ENCODE assay signal across 8 cellular contexts in genomic region chr10:97210576-97210975, GRCh38. TPM values are rescaled to one million over a fixed set of nuclear protein-coding genes. Genes with fewer than 3 reads are reported as not detected.
DNase-seq lines count a peak whose midpoint lies in the region; ATAC-seq and TF ChIP-seq lines count a peak whose summit lies in the region.

No MANE protein-coding gene starts in this region.

- H3K4me1 ChIP-seq in DND-41 (ENCODE audit: insufficient read depth, low read length) = no peaks in the 10 kb centered on the region

- H3K4me3 ChIP-seq in DND-41 (ENCODE audit: low read depth in 1 of 2, low read length in 2 of 2) = no peak overlapping the region

- H3K79me2 ChIP-seq in DND-41 (ENCODE audit: insufficient read depth, low read length) = no peaks in the 10 kb centered on the region

- H3K27ac ChIP-seq in DND-41 (ENCODE audit: low read length) = no peak overlapping the region

- no peak overlapping the region for H3K9ac ChIP-seq in DND-41 (ENCODE audit: low read depth, low read length)

- no peaks in the 10 kb centered on the region for H3K9me3 ChIP-seq in DND-41 (ENCODE audit: insufficient read depth, low read length, severe bottlenecking)

- ATAC-seq in DND-41 (ENCODE audit: insufficient read depth, low read depth) (peak; percentile 74), HG02623 (IDR thresholded peaks at IDR 0.05; ENCODE audit: unreplicated experiment) (no peak), HG03342 (IDR thresholded peaks at IDR 0.05; ENCODE audit: unreplicated experiment) (no peak)

- TF ChIP-seq CTCF in DND-41 (IDR thresholded peaks at IDR 0.05; ENCODE audit: borderline replicate concordance, extremely low read depth, low read length, poor library complexity, severe bottlenecking) = peak; percentile 99

- peaks cover 9% of the 10 kb centered on the region for H4K20me1 ChIP-seq in DND-41 (ENCODE audit: insufficient read depth, low read length)

- DNase-seq in DND-41 = peak; percentile 70
- peak; percentile 82 for DNase-seq in KBM-7
- DNase-seq in SK-MEL-5 (ENCODE audit: low read depth, low spot score) = peak; percentile 74
- peak; percentile 60 for DNase-seq in activated gamma-delta T cell treated with anti-CD3 and anti-CD28 coated beads, Interleukin-2, amount 50 U/mL, for 16 hours (ENCODE audit: low read depth)
- peak; percentile 40 for DNase-seq in globus pallidus (ENCODE audit: low spot score)
- DNase-seq in pons (ENCODE audit: low spot score) = peak; percentile 72

- no peaks in the 10 kb centered on the region for H3K27me3 ChIP-seq in DND-41 (ENCODE audit: insufficient read depth, low read length, poor library complexity)

- no peak overlapping the region for H3K4me2 ChIP-seq in DND-41 (ENCODE audit: insufficient read depth, low read length)

- no peak overlapping the region for H2AFZ ChIP-seq in DND-41 (ENCODE audit: low read depth, low read length)

- in situ Hi-C loops in KBM-7 (cut with MboI; ENCODE audit: low pct_unique_long_range_greater_than_20kb, low sequenced_read_pairs) (no loop called here), SK-MEL-5 (cut with HindIII; ENCODE audit: low pct_unique_long_range_greater_than_20kb, low sequenced_read_pairs) (no loop called here)

- H3K36me3 ChIP-seq in DND-41 (ENCODE audit: insufficient read depth, low read length) = no peaks in the 10 kb centered on the region

RNA-seq across cellular contexts. Expression of gene SLIT1, which starts 24.8 kb away (rescaled TPM):
- total RNA-seq in SK-MEL-5 (2014; rRNA removed; shearing (Covaris generic)) = 0.11 TPM in 1 of 2 replicates, not detected in the other
- polyA plus RNA-seq in SK-MEL-5 (2015; cell fraction: cytosol; rRNA removed) = 0.01 and 0.10 TPM in 2 replicates
- 0.03 and 0.12 TPM in 2 replicates for polyA plus RNA-seq in SK-MEL-5 (2015; cell fraction: nucleus; rRNA removed)
